In the genomic region with DNA sequence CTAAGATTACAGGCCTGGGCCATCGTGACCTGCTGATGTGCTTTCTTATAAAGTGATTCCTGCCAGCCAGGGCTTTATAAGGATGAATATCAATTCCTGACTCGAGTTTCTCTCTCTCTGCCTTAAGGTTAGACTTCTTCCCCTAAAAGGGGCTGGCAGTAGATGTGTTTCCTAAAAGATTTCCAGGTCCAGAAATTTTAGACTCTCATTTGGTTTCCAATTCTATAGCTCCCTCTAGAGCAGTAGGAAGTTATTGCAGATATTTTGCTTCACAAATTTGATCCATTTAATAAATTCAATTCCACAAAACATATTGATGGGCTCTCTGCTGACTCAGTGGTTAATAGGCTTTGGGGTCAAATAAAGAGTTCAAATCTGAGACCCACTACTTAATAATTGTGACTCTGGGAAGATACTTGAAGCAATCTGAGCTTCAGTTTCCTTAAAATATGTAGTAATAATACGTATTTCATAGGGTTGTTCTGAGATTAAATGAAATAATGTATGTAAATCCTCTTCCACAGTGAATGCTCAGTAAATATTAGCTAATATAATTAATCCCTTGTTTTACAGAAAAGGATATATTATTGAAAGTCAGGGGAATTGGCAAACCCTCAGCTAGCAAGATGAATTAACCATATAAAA, we compare ENCODE assay signal across 7 cellular contexts. TPM values are rescaled to one million over a fixed set of nuclear protein-coding genes. Genes with fewer than 3 reads are reported as not detected.
DNase-seq lines count a peak whose midpoint lies in the region; ATAC-seq and TF ChIP-seq lines count a peak whose summit lies in the region.

No MANE protein-coding gene starts in this region.

- peak overlapping the region; percentile 67 for H3K27ac Mint-ChIP-seq in T-helper 1 cell treated with Interleukin-12 subunit alpha and Interleukin-12 subunit beta and Interleukin-4 antibody, amounts not matched to agents 30 μg/mL and 1 μg/mL, for 36 hours
- H3K27ac Mint-ChIP-seq in neural progenitor cell, result no peak overlapping the region

- TF ChIP-seq CTCF in GM10266 (IDR thresholded peaks at IDR 0.05; ENCODE audit: control insufficient read depth, insufficient read depth, low read depth, missing control alignments), result peak; percentile 49
- TF ChIP-seq CTCF in MM.1S (IDR thresholded peaks at IDR 0.05; ENCODE audit: low read length), result peak; percentile 77
- TF ChIP-seq CTCF in esophagus squamous epithelium (IDR thresholded peaks at IDR 0.05), result peak; percentile 49 to 75 (median 70)
- TF ChIP-seq CTCF in neural progenitor cell (IDR thresholded peaks at IDR 0.05), result peak; percentile 66

- H3K27me3 ChIP-seq in MM.1S (replicated peaks; ENCODE audit: insufficient read depth, low read length), result no peaks in the 10 kb centered on the region
- H3K27me3 ChIP-seq in esophagus squamous epithelium, result no peaks in the 10 kb centered on the region
- no peaks in the 10 kb centered on the region for H3K27me3 ChIP-seq in neural progenitor cell

- no peak for TF ChIP-seq POLR2A in esophagus squamous epithelium (IDR thresholded peaks at IDR 0.05)

- peaks cover 8% of the 10 kb centered on the region for H3K36me3 Mint-ChIP-seq in T-helper 1 cell treated with Interleukin-12 subunit alpha and Interleukin-12 subunit beta and Interleukin-4 antibody, amounts not matched to agents 30 μg/mL and 1 μg/mL, for 36 hours (ENCODE audit: low read depth)
- H3K36me3 Mint-ChIP-seq in neural progenitor cell, result peaks cover 2% of the 10 kb centered on the region

- ATAC-seq in HG03280 (IDR thresholded peaks at IDR 0.05; ENCODE audit: unreplicated experiment), result no peak

- H3K9me3 ChIP-seq in MM.1S (replicated peaks; ENCODE audit: insufficient read depth, low read length), result no peaks in the 10 kb centered on the region
- no peaks in the 10 kb centered on the region for H3K9me3 ChIP-seq in esophagus squamous epithelium
- H3K9me3 ChIP-seq in neural progenitor cell (ENCODE audit: low read depth), result no peaks in the 10 kb centered on the region

- no peak overlapping the region for H3K27ac ChIP-seq in MM.1S (ENCODE audit: low read length)
- no peak overlapping the region for H3K27ac ChIP-seq in esophagus squamous epithelium
- no peak overlapping the region for H3K27ac ChIP-seq in neural progenitor cell

- H3F3A ChIP-seq in MM.1S (ENCODE audit: insufficient read depth, low read length) (peaks cover 13% of the 10 kb centered on the region), neural progenitor cell (ENCODE audit: low read depth) (no peaks in the 10 kb centered on the region)

- no peaks in the 10 kb centered on the region for H3K27me3 Mint-ChIP-seq in T-helper 1 cell treated with Interleukin-12 subunit alpha and Interleukin-12 subunit beta and Interleukin-4 antibody, amounts not matched to agents 30 μg/mL and 1 μg/mL, for 36 hours (ENCODE audit: low read depth)
- no peaks in the 10 kb centered on the region for H3K27me3 Mint-ChIP-seq in neural progenitor cell (ENCODE audit: insufficient read depth, low read depth)

- H3K4me3 ChIP-seq in MM.1S (ENCODE audit: low read length), result no peak overlapping the region
- no peak overlapping the region for H3K4me3 ChIP-seq in esophagus squamous epithelium
- no peak overlapping the region for H3K4me3 ChIP-seq in neural progenitor cell

- H4K20me1 ChIP-seq in MM.1S (ENCODE audit: insufficient read depth, low read length) (no peaks in the 10 kb centered on the region), neural progenitor cell (ENCODE audit: low read depth) (no peaks in the 10 kb centered on the region)

- no peaks in the 10 kb centered on the region for H3K9me2 ChIP-seq in MM.1S (replicated peaks; ENCODE audit: insufficient read depth, low read length)

- DNase-seq in GM10266 (ENCODE audit: extremely low spot score) (peak; percentile 23), MM.1S (peak; percentile 52), esophagus squamous epithelium (lab: John Stamatoyannopoulos, UW) (no peak), neural progenitor cell (ENCODE audit: low spot score) (peak; percentile 15), NCI-H187 treated with DMSO at 0.1 percent for 48 hours (lab: John Stamatoyannopoulos, UW) (no peak)

- H3K4me2 ChIP-seq in MM.1S (ENCODE audit: low read depth, low read length) (no peak overlapping the region), neural progenitor cell (no peak overlapping the region)

- peaks cover 43% of the 10 kb centered on the region for H3K4me1 Mint-ChIP-seq in T-helper 1 cell treated with Interleukin-12 subunit alpha and Interleukin-12 subunit beta and Interleukin-4 antibody, amounts not matched to agents 30 μg/mL and 1 μg/mL, for 36 hours (ENCODE audit: low read depth)
- H3K4me1 Mint-ChIP-seq in neural progenitor cell, result peaks cover 12% of the 10 kb centered on the region

- no peaks in the 10 kb centered on the region for H3K36me3 ChIP-seq in MM.1S (replicated peaks; ENCODE audit: insufficient read depth, low read length)
- H3K36me3 ChIP-seq in esophagus squamous epithelium, result no peaks in the 10 kb centered on the region
- H3K36me3 ChIP-seq in neural progenitor cell, result no peaks in the 10 kb centered on the region

- intact Hi-C loops in esophagus squamous epithelium (cut with DNase I), result loop anchor here (10.0 kb wide), 1 partner anchor 74 kb away; a partner anchor contains a TSS

- H3K9me3 Mint-ChIP-seq in T-helper 1 cell treated with Interleukin-12 subunit alpha and Interleukin-12 subunit beta and Interleukin-4 antibody, amounts not matched to agents 30 μg/mL and 1 μg/mL, for 36 hours, result no peaks in the 10 kb centered on the region
- peaks cover 7% of the 10 kb centered on the region for H3K9me3 Mint-ChIP-seq in neural progenitor cell

- H2AFZ ChIP-seq in MM.1S (ENCODE audit: low read length) (no peak overlapping the region), neural progenitor cell (replicated peaks) (no peak overlapping the region)

- H3K4me1 ChIP-seq in MM.1S (ENCODE audit: low read length), result peaks cover 22% of the 10 kb centered on the region
- H3K4me1 ChIP-seq in esophagus squamous epithelium, result peaks cover 0 to 16% (median 0%) of the 10 kb centered on the region in 3 donors
- no peaks in the 10 kb centered on the region for H3K4me1 ChIP-seq in neural progenitor cell

- peak overlapping the region; percentile 46 for H3K4me3 Mint-ChIP-seq in T-helper 1 cell treated with Interleukin-12 subunit alpha and Interleukin-12 subunit beta and Interleukin-4 antibody, amounts not matched to agents 30 μg/mL and 1 μg/mL, for 36 hours
- H3K4me3 Mint-ChIP-seq in neural progenitor cell, result no peak overlapping the region

- H3K9ac ChIP-seq in MM.1S (ENCODE audit: low read length) (no peak overlapping the region), neural progenitor cell (no peak overlapping the region)

- H3K79me2 ChIP-seq in MM.1S (ENCODE audit: low read length), result no peaks in the 10 kb centered on the region
- no peaks in the 10 kb centered on the region for H3K79me2 ChIP-seq in neural progenitor cell (ENCODE audit: low read depth)

- 68 to 70% methylated on average over 3 of the region's 3 CpGs for WGBS in esophagus squamous epithelium, 2 donors

RNA-seq across cellular contexts. Expression of a gene that starts 2.1 kb away (rescaled TPM):
- total RNA-seq in esophagus squamous epithelium, result 10 to 100 TPM in 3 of 4 donors, 1 to 10 TPM in 1; 9.4 to 13.6 (median 11.1) TPM
- 0.46 and 0.51 TPM in 2 replicates for total RNA-seq in neural progenitor cell (ENCODE audit: low replicate concordance)

RNA-seq across cellular contexts. Expression of a gene that starts 27.1 kb away (rescaled TPM):
- total RNA-seq in esophagus squamous epithelium (1,000 to 10,000 TPM in 3 of 4 donors, 100 to 1,000 TPM in 1; 992 to 4,464 (median 1,820) TPM), neural progenitor cell (ENCODE audit: low replicate concordance) (73.5 and 120 TPM in 2 replicates)

RNA-seq across cellular contexts. Expression of a gene that starts 27.3 kb away (rescaled TPM):
- 1 to 10 TPM in 1 of 4 donors, not detected in 3; 1.3 TPM for total RNA-seq in esophagus squamous epithelium
- 0.68 TPM in 1 of 2 replicates, not detected in the other for total RNA-seq in neural progenitor cell (ENCODE audit: low replicate concordance)

Comparison
In these comparisons a context has a peak if more than half of its experiments do, and no peak if none do; other contexts are left out.
1. DNase-seq: peak in GM10266 (single experiment), MM.1S (single experiment) and neural progenitor cell (single experiment); none in esophagus squamous epithelium (single experiment) and NCI-H187 treated with DMSO at 0.1 percent for 48 hours (single experiment).
2. Peak in every context shown above with its lines, with median percentiles within 50 percentile points of each other: CTCF ChIP-seq.